8 cellular contexts compared by ENCODE assay signal in the genomic region with DNA sequence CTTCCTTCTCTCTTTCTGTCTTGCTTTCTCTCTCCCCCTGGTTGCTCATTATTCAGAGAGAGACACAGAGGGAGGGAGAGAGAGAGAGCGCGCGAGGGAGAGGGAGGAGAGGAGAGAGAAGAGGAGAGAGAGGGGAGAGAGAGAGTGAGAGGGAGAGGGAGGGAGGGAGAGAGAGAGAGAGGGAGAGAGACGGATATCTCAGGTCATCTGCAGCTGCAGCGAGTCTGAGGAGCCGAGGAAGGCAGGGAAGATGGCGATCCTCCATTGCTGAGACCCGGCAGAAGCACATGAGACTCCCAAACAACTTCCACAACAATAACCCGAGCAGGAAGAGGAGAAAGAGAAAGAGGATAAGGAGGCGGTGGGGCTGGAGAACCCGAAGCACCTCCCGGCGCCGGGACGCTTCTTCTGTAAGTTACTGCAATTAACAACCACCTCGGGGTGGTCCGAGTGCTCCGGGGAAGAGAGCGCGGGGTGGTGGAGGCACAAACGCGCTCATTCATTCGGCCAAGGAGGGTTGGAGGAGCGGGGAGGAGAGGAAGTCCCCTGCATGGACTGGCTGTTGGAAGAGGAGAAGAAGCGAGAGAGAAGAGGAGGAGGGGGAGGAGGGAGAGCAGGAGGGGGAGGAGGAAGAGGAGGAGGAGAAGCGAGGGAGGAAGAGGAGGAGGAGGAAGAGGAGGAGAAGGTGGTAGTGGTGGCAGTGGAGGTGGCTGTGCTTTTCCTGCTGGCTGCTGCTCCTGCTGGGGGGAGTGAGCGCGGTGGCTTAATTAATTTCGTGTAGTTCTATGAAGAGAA. TPM values are rescaled to one million over a fixed set of nuclear protein-coding genes. Genes with fewer than 3 reads are reported as not detected.
A peak's percentile ranks its signal among the peaks of the same experiment; 100 is the strongest.
DNase-seq lines count a peak whose midpoint lies in the region; ATAC-seq and TF ChIP-seq lines count a peak whose summit lies in the region.

A gene with protein sequence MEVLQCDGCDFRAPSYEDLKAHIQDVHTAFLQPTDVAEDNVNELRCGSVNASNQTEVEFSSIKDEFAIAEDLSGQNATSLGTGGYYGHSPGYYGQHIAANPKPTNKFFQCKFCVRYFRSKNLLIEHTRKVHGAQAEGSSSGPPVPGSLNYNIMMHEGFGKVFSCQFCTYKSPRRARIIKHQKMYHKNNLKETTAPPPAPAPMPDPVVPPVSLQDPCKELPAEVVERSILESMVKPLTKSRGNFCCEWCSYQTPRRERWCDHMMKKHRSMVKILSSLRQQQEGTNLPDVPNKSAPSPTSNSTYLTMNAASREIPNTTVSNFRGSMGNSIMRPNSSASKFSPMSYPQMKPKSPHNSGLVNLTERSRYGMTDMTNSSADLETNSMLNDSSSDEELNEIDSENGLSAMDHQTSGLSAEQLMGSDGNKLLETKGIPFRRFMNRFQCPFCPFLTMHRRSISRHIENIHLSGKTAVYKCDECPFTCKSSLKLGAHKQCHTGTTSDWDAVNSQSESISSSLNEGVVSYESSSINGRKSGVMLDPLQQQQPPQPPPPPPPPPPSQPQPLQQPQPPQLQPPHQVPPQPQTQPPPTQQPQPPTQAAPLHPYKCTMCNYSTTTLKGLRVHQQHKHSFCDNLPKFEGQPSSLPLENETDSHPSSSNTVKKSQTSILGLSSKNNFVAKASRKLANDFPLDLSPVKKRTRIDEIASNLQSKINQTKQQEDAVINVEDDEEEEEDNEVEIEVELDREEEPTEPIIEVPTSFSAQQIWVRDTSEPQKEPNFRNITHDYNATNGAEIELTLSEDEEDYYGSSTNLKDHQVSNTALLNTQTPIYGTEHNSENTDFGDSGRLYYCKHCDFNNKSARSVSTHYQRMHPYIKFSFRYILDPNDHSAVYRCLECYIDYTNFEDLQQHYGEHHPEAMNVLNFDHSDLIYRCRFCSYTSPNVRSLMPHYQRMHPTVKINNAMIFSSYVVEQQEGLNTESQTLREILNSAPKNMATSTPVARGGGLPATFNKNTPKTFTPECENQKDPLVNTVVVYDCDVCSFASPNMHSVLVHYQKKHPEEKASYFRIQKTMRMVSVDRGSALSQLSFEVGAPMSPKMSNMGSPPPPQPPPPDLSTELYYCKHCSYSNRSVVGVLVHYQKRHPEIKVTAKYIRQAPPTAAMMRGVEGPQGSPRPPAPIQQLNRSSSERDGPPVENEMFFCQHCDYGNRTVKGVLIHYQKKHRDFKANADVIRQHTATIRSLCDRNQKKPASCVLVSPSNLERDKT (N-terminal part only) (plus strand): TSS at position 221 of the 795 bp plus-strand sequence. CDS start 60,218 bp downstream, outside the sequence.

- H3K4me2 ChIP-seq in fibroblast of lung (ENCODE audit: extremely low read depth, insufficient read depth, low read length), result peak within 1 kb of the TSS; percentile 82

- 0 to 1% methylated on average over 29 of the region's 29 CpGs for WGBS in aorta, 2 donors

- H3K9me3 ChIP-seq in WERI-Rb-1 (ENCODE audit: severe bottlenecking), result peaks cover 9% of the 10 kb centered on the region
- no peaks in the 10 kb centered on the region for H3K9me3 ChIP-seq in fibroblast of lung (ENCODE audit: control insufficient read depth, insufficient read depth, low read depth, low read length)
- no peaks in the 10 kb centered on the region for H3K9me3 ChIP-seq in aorta (ENCODE audit: control insufficient read depth, low read length)

- peaks cover 24% of the 10 kb centered on the region for H3K79me2 ChIP-seq in fibroblast of lung (ENCODE audit: control insufficient read depth, insufficient read depth, low read length)

- peak within 1 kb of the TSS; percentile 78 for H2AFZ ChIP-seq in fibroblast of lung (ENCODE audit: low read length)

- no peaks in the 10 kb centered on the region for H3K27me3 ChIP-seq in WERI-Rb-1 (ENCODE audit: insufficient read depth, low read depth, severe bottlenecking)
- H3K27me3 ChIP-seq in fibroblast of lung (ENCODE audit: control insufficient read depth, insufficient read depth, low read length), result no peaks in the 10 kb centered on the region
- H3K27me3 ChIP-seq in aorta (ENCODE audit: control insufficient read depth in 1 of 2, insufficient read depth in 2 of 2, low read length in 1 of 2), result no peaks in the 10 kb centered on the region

- TF ChIP-seq CTCF in WERI-Rb-1 (IDR thresholded peaks at IDR 0.05; ENCODE audit: low read depth, low read length) (no peak), fibroblast of lung (conservative IDR thresholded peaks at IDR 0.05 in 1 of 2, IDR thresholded peaks at IDR 0.05 in 1 of 2; ENCODE audit: low read depth in 1 of 2, low read length in 2 of 2) (no peak)

- intact Hi-C loops in aorta (cut with DNase I), result loop anchor here in 1 of 2 donors (10.0 kb wide), 1 partner anchor 168 kb away; no protein-coding TSS in a partner anchor

- DNase-seq in DMS 273 (lab: John Stamatoyannopoulos, UW; ENCODE audit: unreplicated experiment), result peak; percentile 77
- DNase-seq in Kasumi-1 (lab: John Stamatoyannopoulos, UW), result peak; percentile 68 to 72
- peak; percentile 68 for DNase-seq in WERI-Rb-1
- peak; percentile 86 for DNase-seq in fibroblast of lung (ENCODE audit: low read depth in 2 of 2)
- DNase-seq in myocyte (ENCODE audit: low read depth), result peak; percentile 90
- DNase-seq in aorta, result peak; percentile 50 to 78
- DNase-seq in NCI-H1048 (lab: John Stamatoyannopoulos, UW), result no peak
- no peak for DNase-seq in stimulated activated CD4-positive, alpha-beta T cell treated with anti-CD3 and anti-CD28 coated beads, Interleukin-12 subunit alpha, Interleukin-12 subunit beta, amount 100 ng/mL, for 4 hours

- no peaks in the 10 kb centered on the region for H4K20me1 ChIP-seq in fibroblast of lung (ENCODE audit: control insufficient read depth, extremely low read depth, insufficient read depth, low read length)

- H3K4me1 ChIP-seq in fibroblast of lung (ENCODE audit: control insufficient read depth, extremely low read depth, insufficient read depth, low read length) (no peaks in the 10 kb centered on the region), aorta (ENCODE audit: control insufficient read depth in 1 of 2, insufficient read depth in 2 of 2, low read length in 2 of 2) (no peaks in the 10 kb centered on the region)

- H3K4me3 ChIP-seq in WERI-Rb-1 (ENCODE audit: low read depth, low read length), result peak within 1 kb of the TSS; percentile 94
- peak within 1 kb of the TSS; percentile 69 to 90 (median 80) for H3K4me3 ChIP-seq in fibroblast of lung (replicated peaks in 1 of 4; ENCODE audit: control extremely low read depth in 1 of 4, insufficient read depth in 1 of 4, low read depth in 3 of 4, low read length in 4 of 4)
- H3K4me3 ChIP-seq in aorta (ENCODE audit: low read length in 2 of 2), result peak within 1 kb of the TSS; percentile 50 to 69

- peak within 1 kb of the TSS; percentile 73 for H3K9ac ChIP-seq in fibroblast of lung (ENCODE audit: insufficient read depth, low read length)

- peaks cover 6% of the 10 kb centered on the region for H3K36me3 ChIP-seq in WERI-Rb-1
- H3K36me3 ChIP-seq in fibroblast of lung (ENCODE audit: control insufficient read depth, insufficient read depth, low read length), result no peaks in the 10 kb centered on the region
- no peaks in the 10 kb centered on the region for H3K36me3 ChIP-seq in aorta (ENCODE audit: control insufficient read depth in 1 of 2, insufficient read depth in 2 of 2, low read length in 1 of 2)

- ATAC-seq in aorta (ENCODE audit: low FRiP score), result peak; percentile 67

- H3K27ac ChIP-seq in WERI-Rb-1 (peak within 1 kb of the TSS; percentile 83), fibroblast of lung (ENCODE audit: insufficient read depth, low read length) (peak within 1 kb of the TSS; percentile 86), aorta (ENCODE audit: low read depth in 1 of 2, low read length in 2 of 2) (peak within 1 kb of the TSS in 1 of 2 donors; percentile 66)

RNA-seq across cellular contexts. Expression of the gene that starts here (rescaled TPM):
- total RNA-seq in fibroblast of lung (19.5 and 27.4 TPM in 2 replicates), myocyte (10.8 and 14.7 TPM in 2 replicates), aorta (10 to 100 TPM; 15.1 to 24.0 TPM)
- polyA plus RNA-seq in fibroblast of lung (6.0 and 6.3 TPM in 2 replicates), aorta (1 to 10 TPM; 1.3 to 3.4 TPM)
- 5.3 and 7.5 TPM in 2 replicates for polyA plus RNA-seq in fibroblast of lung (2012)
- 34.8 and 37.5 TPM in 2 replicates for polyA minus RNA-seq in fibroblast of lung (ENCODE audit: low replicate concordance)
- 7.1 TPM for polyA plus RNA-seq in myocyte (2012)

Comparison
In these comparisons a context has a peak if more than half of its experiments do, and no peak if none do; other contexts are left out.
1. DNase-seq: peak in DMS 273 (single experiment), Kasumi-1 (2 of 2), WERI-Rb-1 (single experiment), fibroblast of lung (2 of 2), myocyte (single experiment) and aorta (2 of 2); none in NCI-H1048 (single experiment) and stimulated activated CD4-positive, alpha-beta T cell treated with anti-CD3 and anti-CD28 coated beads, Interleukin-12 subunit alpha, Interleukin-12 subunit beta, amount 100 ng/mL, for 4 hours (single experiment).
2. Peak in every context shown above with its lines, with median percentiles within 50 percentile points of each other: H3K4me3 ChIP-seq.